ENCODE assay signal across 21 cellular contexts in genomic region chr9:69556707-69557106, GRCh38.
DNase-seq lines count a peak whose midpoint lies in the region; ATAC-seq and TF ChIP-seq lines count a peak whose summit lies in the region.
"Had no signal": no experiment of that assay in that cellular context is flagged by ENCODE, and none has a peak within 500 bp of the region (broad histone marks: within the 10 kb centered on the region; RNA-seq: fewer than 3 reads in every experiment).

No MANE protein-coding gene starts in this region.

- no peak for ATAC-seq in HG03469 (IDR thresholded peaks at IDR 0.05; ENCODE audit: unreplicated experiment)
- ATAC-seq: A549; CD8-positive, alpha-beta T cell; GM23338; HCT116 had no signal

- no peak overlapping the region for H4K8ac ChIP-seq in mesenchymal stem cell (ENCODE audit: low read length)

- H3K9ac ChIP-seq in BLaER1 treated with 17β-estradiol and CSF1 and Interleukin-3, amounts not matched to agents 10 nM and 100 nM = no peak overlapping the region
- H3K9ac ChIP-seq in mesenchymal stem cell (ENCODE audit: low read length) (no peak overlapping the region), parathyroid adenoma (no peak overlapping the region)

- H3K4me1 ChIP-seq in BLaER1 treated with 17β-estradiol and CSF1 and Interleukin-3, amounts not matched to agents 10 nM and 100 nM = peaks cover 13 to 34% (median 22%) of the 10 kb centered on the region in 10 experiments
- H3K4me1 ChIP-seq in mesenchymal stem cell (ENCODE audit: control insufficient read depth, insufficient read depth, low read depth, low read length) (peaks cover 2% of the 10 kb centered on the region), parathyroid adenoma (peaks cover 6% of the 10 kb centered on the region)
- H3K4me1 ChIP-seq: A549, Caco-2 had no signal

- H3K36me3 ChIP-seq in BLaER1 treated with 17β-estradiol and CSF1 and Interleukin-3, amounts not matched to agents 10 nM and 100 nM = no peaks in the 10 kb centered on the region
- H3K36me3 ChIP-seq in mesenchymal stem cell (ENCODE audit: control insufficient read depth in 1 of 2, insufficient read depth in 2 of 2, low read depth in 1 of 2, low read length in 2 of 2) = no peaks in the 10 kb centered on the region
- H3K36me3 ChIP-seq in parathyroid adenoma (ENCODE audit: control insufficient read depth, insufficient read depth, low read length) = no peaks in the 10 kb centered on the region
- H3K36me3 ChIP-seq: BE2C had no signal

- H3K23ac ChIP-seq in mesenchymal stem cell (ENCODE audit: low read length in 2 of 2) = no peak overlapping the region

- peak overlapping the region; percentile 70 for H2AK5ac ChIP-seq in mesenchymal stem cell (ENCODE audit: low read length, severe bottlenecking)

- no peak overlapping the region for H2BK12ac ChIP-seq in mesenchymal stem cell (ENCODE audit: low read length in 2 of 2)

- H3K4me3 ChIP-seq in BLaER1 treated with 17β-estradiol and CSF1 and Interleukin-3, amounts not matched to agents 10 nM and 100 nM = no peak overlapping the region
- no peak overlapping the region for H3K4me3 ChIP-seq in mesenchymal stem cell (ENCODE audit: insufficient read depth in 1 of 2, low read depth in 1 of 2, low read length in 2 of 2)
- no peak overlapping the region for H3K4me3 ChIP-seq in parathyroid adenoma (ENCODE audit: low read depth, low read length)
- H3K4me3 ChIP-seq: A549, GM23338 had no signal

- H3K79me2 ChIP-seq in parathyroid adenoma = no peaks in the 10 kb centered on the region

- no peak overlapping the region for H3K14ac ChIP-seq in mesenchymal stem cell (ENCODE audit: low read length in 2 of 2)

- H3K27ac ChIP-seq in BLaER1 treated with 17β-estradiol and CSF1 and Interleukin-3, amounts not matched to agents 10 nM and 100 nM = no peak overlapping the region
- H3K27ac ChIP-seq in mesenchymal stem cell (ENCODE audit: low read length, poor library complexity, severe bottlenecking) (no peak overlapping the region), parathyroid adenoma (no peak overlapping the region)
- H3K27ac ChIP-seq: A549, C4-2B had no signal

- H2AFZ ChIP-seq in mesenchymal stem cell (ENCODE audit: low read depth, low read length) (no peak overlapping the region), parathyroid adenoma (no peak overlapping the region)
- H2AFZ ChIP-seq: GM23338 had no signal

- no peaks in the 10 kb centered on the region for H3K9me3 ChIP-seq in BLaER1 treated with 17β-estradiol and CSF1 and Interleukin-3, amounts not matched to agents 10 nM and 100 nM (replicated peaks in 1 of 11)
- H3K9me3 ChIP-seq in mesenchymal stem cell (ENCODE audit: control insufficient read depth, low read length) (no peaks in the 10 kb centered on the region), parathyroid adenoma (ENCODE audit: control insufficient read depth, low read length) (no peaks in the 10 kb centered on the region)
- H3K9me3 ChIP-seq: A549, BE2C, Caco-2 had no signal

- no peak overlapping the region for H2BK120ac ChIP-seq in mesenchymal stem cell (ENCODE audit: low read depth, low read length)

- no peaks in the 10 kb centered on the region for H4K20me1 ChIP-seq in BLaER1 treated with 17β-estradiol and CSF1 and Interleukin-3, amounts not matched to agents 10 nM and 100 nM

- DNase-seq in cerebellar nuclear complex (lab: John Stamatoyannopoulos, UW) (peak; percentile 7 to 64), mesenchymal stem cell (no peak), DMS79 (lab: John Stamatoyannopoulos, UW) (no peak), midbrain (lab: John Stamatoyannopoulos, UW) (no peak)
- DNase-seq: 8988T; ACHN; AML-193; BE2C; Caco-2; CD4-positive, CD25-positive, alpha-beta regulatory T cell; CD8-positive, alpha-beta T cell; DMS153; EL; H9 had no signal

- no peak for TF ChIP-seq CTCF in parathyroid adenoma (IDR thresholded peaks at IDR 0.05)

- H3K27me3 ChIP-seq in BLaER1 treated with 17β-estradiol and CSF1 and Interleukin-3, amounts not matched to agents 10 nM and 100 nM = no peaks in the 10 kb centered on the region
- H3K27me3 ChIP-seq in mesenchymal stem cell (ENCODE audit: control insufficient read depth in 1 of 2, insufficient read depth in 1 of 2, low read length in 2 of 2) (no peaks in the 10 kb centered on the region), parathyroid adenoma (ENCODE audit: control insufficient read depth, insufficient read depth, low read length) (no peaks in the 10 kb centered on the region)
- H3K27me3 ChIP-seq: BE2C had no signal

- no peak overlapping the region for H3K18ac ChIP-seq in mesenchymal stem cell (ENCODE audit: low read depth in 1 of 2, low read length in 2 of 2)

- no peak overlapping the region for H4K91ac ChIP-seq in mesenchymal stem cell (ENCODE audit: low read length)

- WGBS in mesenchymal stem cell = 98% methylated on average over 4 of the region's 4 CpGs

- peak overlapping the region; percentile 35 for H2BK15ac ChIP-seq in mesenchymal stem cell (ENCODE audit: low read depth, poor library complexity, severe bottlenecking)

- H3K4ac ChIP-seq in mesenchymal stem cell (ENCODE audit: low read depth in 1 of 2, low read length in 2 of 2) = no peak overlapping the region

- H3K4me2 ChIP-seq in BLaER1 treated with 17β-estradiol and CSF1 and Interleukin-3, amounts not matched to agents 10 nM and 100 nM = peak overlapping the region; percentile 6 to 61 (median 41); a peak in 16 of 22 replicates
- H3K4me2 ChIP-seq in mesenchymal stem cell (ENCODE audit: low read length, poor library complexity, severe bottlenecking) (no peak overlapping the region), parathyroid adenoma (ENCODE audit: low read length) (peak overlapping the region; percentile 39)
- H3K4me2 ChIP-seq: A549, GM23338 had no signal

- H2BK5ac ChIP-seq in mesenchymal stem cell (ENCODE audit: low read depth, low read length, poor library complexity, severe bottlenecking) = no peak overlapping the region

- no peaks in the 10 kb centered on the region for H3K79me1 ChIP-seq in mesenchymal stem cell (replicated peaks; ENCODE audit: low read length, poor library complexity, severe bottlenecking)

Comparison
In these comparisons a context has a peak if more than half of its experiments do, and no peak if none do; other contexts are left out.
1. DNase-seq: peak in cerebellar nuclear complex (2 of 2); none in mesenchymal stem cell (single experiment), DMS79 (single experiment) and midbrain (single experiment).